2 cellular contexts compared by ENCODE assay signal in the genomic region with DNA sequence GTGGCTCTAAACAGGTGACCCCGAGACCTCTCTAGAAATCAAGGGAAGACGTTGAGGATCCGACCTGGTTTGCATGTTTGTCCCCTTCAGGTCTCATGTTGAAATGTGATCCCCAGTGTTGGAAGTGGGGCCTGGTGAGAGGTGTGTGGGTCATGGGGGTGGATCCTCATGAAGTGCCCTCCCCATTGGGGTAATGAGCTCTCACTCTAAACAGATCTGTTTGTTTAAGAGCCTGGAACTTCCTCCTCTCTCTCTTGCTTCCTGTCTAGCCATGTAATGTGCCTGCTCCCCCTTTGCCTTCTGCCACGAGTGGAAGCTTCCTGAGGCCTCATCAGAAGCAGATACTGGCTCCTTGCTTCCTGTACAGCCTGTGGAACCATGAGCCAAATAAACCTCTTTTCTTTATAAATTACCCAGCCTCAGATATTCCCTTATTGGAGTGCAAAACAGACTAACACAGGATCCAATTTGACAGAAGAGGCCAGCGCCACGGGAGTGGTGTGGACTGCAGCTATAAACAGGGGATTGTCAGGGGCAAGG.
TF ChIP-seq lines count a peak whose summit lies in the region.

No MANE protein-coding gene starts in this region.

TF ChIP-seq in HEK293, 187 proteins besides CTCF, POLR2A, EP300 and RAD21:
- TF ChIP-seq ZNF155 (tag by site-specific recombination; IDR thresholded peaks at IDR 0.05) (no peak), ZNF223 (tag by site-specific recombination; IDR thresholded peaks at IDR 0.05) (0 out of 2 replicates have a peak, but pooled peaks have one; percentile 17), ZNF621 (tag by site-specific recombination; IDR thresholded peaks at IDR 0.05) (no peak)
- TF ChIP-seq, protein P1, sequence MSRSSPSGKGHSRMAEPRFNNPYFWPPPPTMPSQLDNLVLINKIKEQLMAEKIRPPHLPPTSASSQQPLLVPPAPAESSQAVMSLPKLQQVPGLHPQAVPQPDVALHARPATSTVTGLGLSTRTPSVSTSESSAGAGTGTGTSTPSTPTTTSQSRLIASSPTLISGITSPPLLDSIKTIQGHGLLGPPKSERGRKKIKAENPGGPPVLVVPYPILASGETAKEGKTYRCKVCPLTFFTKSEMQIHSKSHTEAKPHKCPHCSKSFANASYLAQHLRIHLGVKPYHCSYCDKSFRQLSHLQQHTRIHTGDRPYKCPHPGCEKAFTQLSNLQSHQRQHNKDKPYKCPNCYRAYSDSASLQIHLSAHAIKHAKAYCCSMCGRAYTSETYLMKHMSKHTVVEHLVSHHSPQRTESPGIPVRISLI (tag by site-specific recombination; IDR thresholded peaks at IDR 0.05): no peak
TF ChIP-seq in HEK293: peak in this region for 1.

TF ChIP-seq in H1, 55 proteins besides CTCF, POLR2A, EP300 and RAD21:
- TF ChIP-seq SP1 (IDR thresholded peaks at IDR 0.05; ENCODE audit: low read depth, low read length): no peak
- no peak for TF ChIP-seq BRCA1 (IDR thresholded peaks at IDR 0.05; ENCODE audit: low read depth, low read length)
- TF ChIP-seq SP2 (IDR thresholded peaks at IDR 0.05; ENCODE audit: low read length): no peak
- no peak for TF ChIP-seq GTF2F1 (IDR thresholded peaks at IDR 0.05; ENCODE audit: borderline replicate concordance, low read depth, low read length)
- TF ChIP-seq KDM1A (IDR thresholded peaks at IDR 0.05; ENCODE audit: borderline replicate concordance, low read length): no peak
- TF ChIP-seq RBBP5 (IDR thresholded peaks at IDR 0.05; ENCODE audit: borderline replicate concordance, low read depth, low read length): no peak
- no peak for TF ChIP-seq SIRT6 (IDR thresholded peaks at IDR 0.05; ENCODE audit: low read length)
- TF ChIP-seq YY1 (IDR thresholded peaks at IDR 0.05; ENCODE audit: low read depth, low read length): no peak
- TF ChIP-seq POU5F1 (IDR thresholded peaks at IDR 0.05; ENCODE audit: low read depth, low read length): no peak
- no peak for TF ChIP-seq CHD2 (IDR thresholded peaks at IDR 0.05; ENCODE audit: low read length)
- TF ChIP-seq, protein P2, sequence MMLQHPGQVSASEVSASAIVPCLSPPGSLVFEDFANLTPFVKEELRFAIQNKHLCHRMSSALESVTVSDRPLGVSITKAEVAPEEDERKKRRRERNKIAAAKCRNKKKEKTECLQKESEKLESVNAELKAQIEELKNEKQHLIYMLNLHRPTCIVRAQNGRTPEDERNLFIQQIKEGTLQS (IDR thresholded peaks at IDR 0.05; ENCODE audit: insufficient read depth, low read depth, low read length): no peak
- no peak for TF ChIP-seq CEBPB (IDR thresholded peaks at IDR 0.05; ENCODE audit: low read depth, low read length)
- TF ChIP-seq TCF12 (IDR thresholded peaks at IDR 0.05; ENCODE audit: low read depth, low read length): no peak
- TF ChIP-seq SIN3A (conservative IDR thresholded peaks at IDR 0.05 in 1 of 2, IDR thresholded peaks at IDR 0.05 in 1 of 2; ENCODE audit: low read depth in 1 of 2, low read length in 2 of 2): no peak
- TF ChIP-seq ASH2L (IDR thresholded peaks at IDR 0.05; ENCODE audit: low read length): no peak
- TF ChIP-seq BACH1 (IDR thresholded peaks at IDR 0.05; ENCODE audit: low read length): no peak
- TF ChIP-seq KDM4A (IDR thresholded peaks at IDR 0.05; ENCODE audit: low read depth, low read length, severe bottlenecking): no peak
- no peak for TF ChIP-seq GABPA (IDR thresholded peaks at IDR 0.05; ENCODE audit: borderline replicate concordance, insufficient read depth, low read length)
